In genomic region chr1:41475346-41475745, GRCh38 we compare ENCODE assay signal across 1 cellular context.
TF ChIP-seq lines count a peak whose summit lies in the region.

No MANE protein-coding gene starts in this region.

TF ChIP-seq in HepG2, 621 proteins besides CTCF, POLR2A, EP300 and RAD21:
- TF ChIP-seq ARID2 (CRISPR knock-in tag; IDR thresholded peaks at IDR 0.05; ENCODE audit: borderline replicate concordance) (no peak), NBN (conservative IDR thresholded peaks at IDR 0.05) (no peak), TCF7 (IDR thresholded peaks at IDR 0.05; ENCODE audit: low read depth) (no peak), NRL (CRISPR knock-in tag; IDR thresholded peaks at IDR 0.05; ENCODE audit: borderline replicate concordance) (no peak), ELF4 (CRISPR knock-in tag; IDR thresholded peaks at IDR 0.05; ENCODE audit: borderline replicate concordance) (no peak), GFI1 (CRISPR knock-in tag; IDR thresholded peaks at IDR 0.05; ENCODE audit: borderline replicate concordance) (no peak), ZNF543 (CRISPR knock-in tag; IDR thresholded peaks at IDR 0.05) (no peak), PLRG1 (conservative IDR thresholded peaks at IDR 0.05) (no peak), MIXL1 (CRISPR knock-in tag; IDR thresholded peaks at IDR 0.05) (no peak), ZNF501 (CRISPR knock-in tag; IDR thresholded peaks at IDR 0.05) (no peak)
- TF ChIP-seq, protein P1, sequence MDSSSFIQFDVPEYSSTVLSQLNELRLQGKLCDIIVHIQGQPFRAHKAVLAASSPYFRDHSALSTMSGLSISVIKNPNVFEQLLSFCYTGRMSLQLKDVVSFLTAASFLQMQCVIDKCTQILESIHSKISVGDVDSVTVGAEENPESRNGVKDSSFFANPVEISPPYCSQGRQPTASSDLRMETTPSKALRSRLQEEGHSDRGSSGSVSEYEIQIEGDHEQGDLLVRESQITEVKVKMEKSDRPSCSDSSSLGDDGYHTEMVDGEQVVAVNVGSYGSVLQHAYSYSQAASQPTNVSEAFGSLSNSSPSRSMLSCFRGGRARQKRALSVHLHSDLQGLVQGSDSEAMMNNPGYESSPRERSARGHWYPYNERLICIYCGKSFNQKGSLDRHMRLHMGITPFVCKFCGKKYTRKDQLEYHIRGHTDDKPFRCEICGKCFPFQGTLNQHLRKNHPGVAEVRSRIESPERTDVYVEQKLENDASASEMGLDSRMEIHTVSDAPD (CRISPR knock-in tag; IDR thresholded peaks at IDR 0.05) = no peak
- TF ChIP-seq, protein P2, sequence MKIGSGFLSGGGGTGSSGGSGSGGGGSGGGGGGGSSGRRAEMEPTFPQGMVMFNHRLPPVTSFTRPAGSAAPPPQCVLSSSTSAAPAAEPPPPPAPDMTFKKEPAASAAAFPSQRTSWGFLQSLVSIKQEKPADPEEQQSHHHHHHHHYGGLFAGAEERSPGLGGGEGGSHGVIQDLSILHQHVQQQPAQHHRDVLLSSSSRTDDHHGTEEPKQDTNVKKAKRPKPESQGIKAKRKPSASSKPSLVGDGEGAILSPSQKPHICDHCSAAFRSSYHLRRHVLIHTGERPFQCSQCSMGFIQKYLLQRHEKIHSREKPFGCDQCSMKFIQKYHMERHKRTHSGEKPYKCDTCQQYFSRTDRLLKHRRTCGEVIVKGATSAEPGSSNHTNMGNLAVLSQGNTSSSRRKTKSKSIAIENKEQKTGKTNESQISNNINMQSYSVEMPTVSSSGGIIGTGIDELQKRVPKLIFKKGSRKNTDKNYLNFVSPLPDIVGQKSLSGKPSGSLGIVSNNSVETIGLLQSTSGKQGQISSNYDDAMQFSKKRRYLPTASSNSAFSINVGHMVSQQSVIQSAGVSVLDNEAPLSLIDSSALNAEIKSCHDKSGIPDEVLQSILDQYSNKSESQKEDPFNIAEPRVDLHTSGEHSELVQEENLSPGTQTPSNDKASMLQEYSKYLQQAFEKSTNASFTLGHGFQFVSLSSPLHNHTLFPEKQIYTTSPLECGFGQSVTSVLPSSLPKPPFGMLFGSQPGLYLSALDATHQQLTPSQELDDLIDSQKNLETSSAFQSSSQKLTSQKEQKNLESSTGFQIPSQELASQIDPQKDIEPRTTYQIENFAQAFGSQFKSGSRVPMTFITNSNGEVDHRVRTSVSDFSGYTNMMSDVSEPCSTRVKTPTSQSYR (CRISPR knock-in tag; IDR thresholded peaks at IDR 0.05; ENCODE audit: borderline replicate concordance) = no peak
TF ChIP-seq in HepG2: peak in this region for 0.
